Comparison of ENCODE assay signal across 1 cellular context in genomic region chrY:6974971-6975370, GRCh38.
TF ChIP-seq lines count a peak whose summit lies in the region.

No MANE protein-coding gene starts in this region.

TF ChIP-seq in GM23338, 12 proteins besides CTCF, POLR2A, EP300 and RAD21 (continued from another document):
- no peak for TF ChIP-seq ZNF462 (CRISPR knock-in tag; IDR thresholded peaks at IDR 0.05)
- no peak for TF ChIP-seq NANOG (IDR thresholded peaks at IDR 0.05; ENCODE audit: borderline replicate concordance)
- no peak for TF ChIP-seq EZH2 (IDR thresholded peaks at IDR 0.05; ENCODE audit: low read depth, unreplicated experiment)
- TF ChIP-seq, protein P1, sequence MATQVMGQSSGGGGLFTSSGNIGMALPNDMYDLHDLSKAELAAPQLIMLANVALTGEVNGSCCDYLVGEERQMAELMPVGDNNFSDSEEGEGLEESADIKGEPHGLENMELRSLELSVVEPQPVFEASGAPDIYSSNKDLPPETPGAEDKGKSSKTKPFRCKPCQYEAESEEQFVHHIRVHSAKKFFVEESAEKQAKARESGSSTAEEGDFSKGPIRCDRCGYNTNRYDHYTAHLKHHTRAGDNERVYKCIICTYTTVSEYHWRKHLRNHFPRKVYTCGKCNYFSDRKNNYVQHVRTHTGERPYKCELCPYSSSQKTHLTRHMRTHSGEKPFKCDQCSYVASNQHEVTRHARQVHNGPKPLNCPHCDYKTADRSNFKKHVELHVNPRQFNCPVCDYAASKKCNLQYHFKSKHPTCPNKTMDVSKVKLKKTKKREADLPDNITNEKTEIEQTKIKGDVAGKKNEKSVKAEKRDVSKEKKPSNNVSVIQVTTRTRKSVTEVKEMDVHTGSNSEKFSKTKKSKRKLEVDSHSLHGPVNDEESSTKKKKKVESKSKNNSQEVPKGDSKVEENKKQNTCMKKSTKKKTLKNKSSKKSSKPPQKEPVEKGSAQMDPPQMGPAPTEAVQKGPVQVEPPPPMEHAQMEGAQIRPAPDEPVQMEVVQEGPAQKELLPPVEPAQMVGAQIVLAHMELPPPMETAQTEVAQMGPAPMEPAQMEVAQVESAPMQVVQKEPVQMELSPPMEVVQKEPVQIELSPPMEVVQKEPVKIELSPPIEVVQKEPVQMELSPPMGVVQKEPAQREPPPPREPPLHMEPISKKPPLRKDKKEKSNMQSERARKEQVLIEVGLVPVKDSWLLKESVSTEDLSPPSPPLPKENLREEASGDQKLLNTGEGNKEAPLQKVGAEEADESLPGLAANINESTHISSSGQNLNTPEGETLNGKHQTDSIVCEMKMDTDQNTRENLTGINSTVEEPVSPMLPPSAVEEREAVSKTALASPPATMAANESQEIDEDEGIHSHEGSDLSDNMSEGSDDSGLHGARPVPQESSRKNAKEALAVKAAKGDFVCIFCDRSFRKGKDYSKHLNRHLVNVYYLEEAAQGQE (IDR thresholded peaks at IDR 0.05; ENCODE audit: unreplicated experiment), result no peak
- TF ChIP-seq ZNF331 (CRISPR knock-in tag; IDR thresholded peaks at IDR 0.05; ENCODE audit: low read depth), result no peak
